Comparison of ENCODE assay signal across 1 cellular context in the genomic region with DNA sequence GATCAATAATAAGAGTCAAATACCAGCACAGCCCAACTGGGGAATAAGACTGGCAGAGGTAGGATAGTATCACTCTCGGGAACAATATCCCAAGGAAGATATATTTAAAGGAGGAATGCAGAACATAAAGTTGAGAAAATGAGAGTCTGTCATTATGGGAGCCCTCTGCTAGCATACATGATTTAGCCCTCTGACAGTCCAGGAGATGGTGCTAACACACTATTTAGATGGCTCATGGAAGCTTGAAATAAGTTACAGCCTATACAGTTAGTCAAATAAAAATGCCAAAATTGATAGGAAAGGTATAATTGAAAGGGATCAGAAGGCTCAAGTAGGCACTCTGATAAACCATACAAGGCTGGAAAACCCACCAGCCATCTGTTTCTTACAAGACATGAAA.
TF ChIP-seq lines count a peak whose summit lies in the region.

No MANE protein-coding gene starts in this region.

TF ChIP-seq in IMR-90, 13 proteins besides CTCF, POLR2A, EP300 and RAD21:
- peak; percentile 75 for TF ChIP-seq SMC3 (IDR thresholded peaks at IDR 0.05; ENCODE audit: low read depth, low read length)
- no peak for TF ChIP-seq BHLHE40 (IDR thresholded peaks at IDR 0.05; ENCODE audit: low read depth, low read length)
TF ChIP-seq in IMR-90: peak in this region for 1.
